ENCODE assay signal across 17 cellular contexts in the genomic region with DNA sequence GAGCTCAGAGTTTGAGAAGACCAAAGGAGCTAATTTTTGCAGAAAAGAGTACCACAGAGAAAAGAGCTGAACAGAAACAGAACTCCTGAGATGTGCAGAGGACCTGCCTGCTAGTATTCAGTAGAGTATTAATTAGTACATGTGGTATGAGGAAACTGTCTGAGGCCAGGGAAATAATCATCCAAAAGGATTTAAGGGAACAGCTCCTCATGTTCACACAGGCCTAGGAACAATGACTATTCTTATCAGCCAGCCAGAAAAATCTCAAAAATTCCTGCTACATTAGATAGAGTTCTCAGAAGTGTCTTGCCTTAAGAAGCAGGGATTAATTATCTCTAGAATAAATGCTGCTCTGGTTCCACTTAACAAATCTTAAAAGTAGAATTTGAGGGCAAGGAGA. TPM values are rescaled to one million over a fixed set of nuclear protein-coding genes. Genes with fewer than 3 reads are reported as not detected.
DNase-seq lines count a peak whose midpoint lies in the region; ATAC-seq and TF ChIP-seq lines count a peak whose summit lies in the region.
"Had no signal": no experiment of that assay in that cellular context is flagged by ENCODE, and none has a peak within 500 bp of the region (broad histone marks: within the 10 kb centered on the region; RNA-seq: fewer than 3 reads in every experiment).

No MANE protein-coding gene starts in this region.

- POLR2A ChIA-PET in WTC11 (lab: Charles Lee): no interaction called here

- CTCF ChIA-PET in WTC11 (lab: Charles Lee): interaction anchor here (0.8 kb wide), 2 partner anchors 26 to 105 kb away, joined by 3 read pairs; a partner anchor contains a TSS

- peak overlapping the region; percentile 89 for H3K27ac ChIP-seq in cardiac muscle cell
- peak overlapping the region; percentile 22 for H3K27ac ChIP-seq in trophoblast cell (ENCODE audit: low read depth, low read length)
- H3K27ac ChIP-seq in thyroid gland: no peak overlapping the region
- H3K27ac ChIP-seq: BLaER1 treated with 17β-estradiol and CSF1 and Interleukin-3, amounts not matched to agents 10 nM and 100 nM had no signal

- H3K79me1 ChIP-seq in trophoblast cell (ENCODE audit: low read length): no peaks in the 10 kb centered on the region

- H3K4me3 ChIP-seq in cardiac muscle cell: no peak overlapping the region
- no peak overlapping the region for H3K4me3 ChIP-seq in trophoblast cell (ENCODE audit: low read depth, low read length)
- no peak overlapping the region for H3K4me3 ChIP-seq in thyroid gland (replicated peaks in 1 of 3)
- H3K4me3 ChIP-seq: BLaER1 treated with 17β-estradiol and CSF1 and Interleukin-3, amounts not matched to agents 10 nM and 100 nM had no signal

- no peak overlapping the region for H3K23ac ChIP-seq in trophoblast cell (ENCODE audit: low read length)

- intact Hi-C loops in Right ventricle myocardium superior (cut with DNase I): no loop called here
- intact Hi-C loops in thyroid gland (cut with DNase I): no loop called here

- TF ChIP-seq CTCF in cardiac muscle cell (IDR thresholded peaks at IDR 0.05; ENCODE audit: low read depth, low read length) (no peak), WTC11 (IDR thresholded peaks at IDR 0.05) (no peak), thyroid gland (IDR thresholded peaks at IDR 0.05) (no peak)

- peaks cover 5% of the 10 kb centered on the region for H3K79me2 ChIP-seq in trophoblast cell (ENCODE audit: control insufficient read depth, insufficient read depth, low read length, poor library complexity)

- H3K36me3 ChIP-seq in cardiac muscle cell (peaks cover 47% of the 10 kb centered on the region), trophoblast cell (ENCODE audit: control insufficient read depth in 1 of 2, insufficient read depth in 2 of 2, low read length in 2 of 2) (peaks cover 4 to 9% of the 10 kb centered on the region in 2 experiments), thyroid gland (no peaks in the 10 kb centered on the region)
- H3K36me3 ChIP-seq: BLaER1 treated with 17β-estradiol and CSF1 and Interleukin-3, amounts not matched to agents 10 nM and 100 nM had no signal

- H3K27me3 Mint-ChIP-seq in WTC11 (ENCODE audit: low read depth): no peaks in the 10 kb centered on the region

- H4K8ac ChIP-seq in trophoblast cell (ENCODE audit: low read depth, low read length): no peak overlapping the region

- no peak overlapping the region for H2BK5ac ChIP-seq in trophoblast cell (ENCODE audit: low read depth, low read length, poor library complexity)

- peaks cover 5% of the 10 kb centered on the region; the same call in 1 of the 2 replicates for H3K4me1 Mint-ChIP-seq in WTC11
- H3K4me1 Mint-ChIP-seq: CD8-positive, alpha-beta memory T cell had no signal

- H3K9me3 Mint-ChIP-seq in WTC11: no peaks in the 10 kb centered on the region

- no peak overlapping the region for H3K14ac ChIP-seq in trophoblast cell (ENCODE audit: low read length)

- H3K9ac ChIP-seq in trophoblast cell (ENCODE audit: low read length): no peak overlapping the region
- H3K9ac ChIP-seq: BLaER1 treated with 17β-estradiol and CSF1 and Interleukin-3, amounts not matched to agents 10 nM and 100 nM had no signal

- H2BK12ac ChIP-seq in trophoblast cell (ENCODE audit: low read length): no peak overlapping the region

- no peak overlapping the region for H4K12ac ChIP-seq in trophoblast cell (ENCODE audit: low read depth, low read length)

- H2AFZ ChIP-seq in trophoblast cell (ENCODE audit: insufficient read depth, low read length, poor library complexity): no peak overlapping the region

- H3K27me3 ChIP-seq in cardiac muscle cell (no peaks in the 10 kb centered on the region), trophoblast cell (ENCODE audit: insufficient read depth, low read length) (no peaks in the 10 kb centered on the region), thyroid gland (no peaks in the 10 kb centered on the region)
- H3K27me3 ChIP-seq: BLaER1 treated with 17β-estradiol and CSF1 and Interleukin-3, amounts not matched to agents 10 nM and 100 nM had no signal

- H3K4me2 ChIP-seq in trophoblast cell (ENCODE audit: low read length): no peak overlapping the region
- H3K4me2 ChIP-seq: BLaER1 treated with 17β-estradiol and CSF1 and Interleukin-3, amounts not matched to agents 10 nM and 100 nM had no signal

- no peak overlapping the region for H4K91ac ChIP-seq in trophoblast cell (ENCODE audit: low read depth, low read length)

- H3K4me3 Mint-ChIP-seq in WTC11: no peak overlapping the region
- H3K4me3 Mint-ChIP-seq: CD8-positive, alpha-beta memory T cell had no signal

- H3K18ac ChIP-seq in trophoblast cell (ENCODE audit: low read length): no peak overlapping the region

- ATAC-seq in Right ventricle myocardium superior (ENCODE audit: poor library complexity) (no peak), WTC11 (no peak), esophagus mucosa (peak; percentile 70), GM21526 (IDR thresholded peaks at IDR 0.05; ENCODE audit: low FRiP score, unreplicated experiment) (no peak)
- ATAC-seq: PC-3 had no signal

- H3K9me3 ChIP-seq in cardiac muscle cell (ENCODE audit: low read depth) (no peaks in the 10 kb centered on the region), trophoblast cell (ENCODE audit: insufficient read depth, low read depth, low read length) (no peaks in the 10 kb centered on the region), thyroid gland (no peaks in the 10 kb centered on the region)
- H3K9me3 ChIP-seq: BLaER1 treated with 17β-estradiol and CSF1 and Interleukin-3, amounts not matched to agents 10 nM and 100 nM had no signal

- DNase-seq in cardiac muscle cell (ENCODE audit: low read depth in 1 of 2, low spot score in 1 of 2) (peak; percentile 51 to 56), Right ventricle myocardium superior (no peak), WTC11 (ENCODE audit: low spot score) (no peak), trophoblast cell (peak in 1 of 2 donors; percentile 50), DMS53 (lab: John Stamatoyannopoulos, UW) (no peak), thyroid gland (no peak)
- DNase-seq: CD8-positive, alpha-beta memory T cell; GF-D8; GOT3; KBM-7; NCI-H1417 treated with DMSO at 0.1 percent for 48 hours; NCI-H1930; NCI-H446 treated with DMSO at 0.1 percent for 48 hours; PC-3 had no signal

- no peak overlapping the region for H2BK120ac ChIP-seq in trophoblast cell (ENCODE audit: insufficient read depth, low read length, poor library complexity)

- H3K4me1 ChIP-seq in cardiac muscle cell (ENCODE audit: low read depth) (peaks cover 73% of the 10 kb centered on the region), trophoblast cell (ENCODE audit: control insufficient read depth in 1 of 2, insufficient read depth in 2 of 2, low read length in 2 of 2) (peaks cover 3 to 4% of the 10 kb centered on the region in 2 experiments), thyroid gland (no peaks in the 10 kb centered on the region)
- H3K4me1 ChIP-seq: BLaER1 treated with 17β-estradiol and CSF1 and Interleukin-3, amounts not matched to agents 10 nM and 100 nM had no signal

- no peak overlapping the region for H3K4ac ChIP-seq in trophoblast cell (ENCODE audit: low read depth, low read length)

- H2AK5ac ChIP-seq in trophoblast cell (ENCODE audit: low read length): no peak overlapping the region

- no peak for TF ChIP-seq POLR2A in thyroid gland (IDR thresholded peaks at IDR 0.05)

- H3K27ac Mint-ChIP-seq in WTC11: peak overlapping the region; percentile 39; the same call in 1 of the 2 replicates
- H3K27ac Mint-ChIP-seq: CD8-positive, alpha-beta memory T cell had no signal

- H3K36me3 Mint-ChIP-seq in WTC11: 0 out of 2 replicates have a peak, but pooled peaks cover 4% of the 10 kb centered on the region
- H3K36me3 Mint-ChIP-seq: CD8-positive, alpha-beta memory T cell had no signal

TF ChIP-seq in WTC11, 78 proteins besides CTCF, POLR2A, EP300 and RAD21:
- TF ChIP-seq ATF1 (CRISPR knock-in tag; IDR thresholded peaks at IDR 0.05) (no peak), PRRX2 (CRISPR knock-in tag; IDR thresholded peaks at IDR 0.05) (no peak)
- TF ChIP-seq, protein P1, sequence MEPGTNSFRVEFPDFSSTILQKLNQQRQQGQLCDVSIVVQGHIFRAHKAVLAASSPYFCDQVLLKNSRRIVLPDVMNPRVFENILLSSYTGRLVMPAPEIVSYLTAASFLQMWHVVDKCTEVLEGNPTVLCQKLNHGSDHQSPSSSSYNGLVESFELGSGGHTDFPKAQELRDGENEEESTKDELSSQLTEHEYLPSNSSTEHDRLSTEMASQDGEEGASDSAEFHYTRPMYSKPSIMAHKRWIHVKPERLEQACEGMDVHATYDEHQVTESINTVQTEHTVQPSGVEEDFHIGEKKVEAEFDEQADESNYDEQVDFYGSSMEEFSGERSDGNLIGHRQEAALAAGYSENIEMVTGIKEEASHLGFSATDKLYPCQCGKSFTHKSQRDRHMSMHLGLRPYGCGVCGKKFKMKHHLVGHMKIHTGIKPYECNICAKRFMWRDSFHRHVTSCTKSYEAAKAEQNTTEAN (CRISPR knock-in tag; IDR thresholded peaks at IDR 0.05): no peak

RNA-seq across cellular contexts. Expression of a gene that starts 36.4 kb away (rescaled TPM):
- 362 and 376 TPM in 2 replicates for total RNA-seq in cardiac muscle cell
- polyA plus RNA-seq in cardiac muscle cell: 363 and 451 TPM in 2 replicates
- 400 TPM for total RNA-seq in Right ventricle myocardium superior
- total RNA-seq in WTC11 (2021): 21.7 to 22.0 TPM (median 21.9 TPM) in 3 replicates
- 13.7 TPM for total RNA-seq in esophagus mucosa
- 144 and 147 TPM in 2 replicates for polyA plus RNA-seq in trophoblast cell (2013)
- under 1 TPM; 0.27 to 0.92 (median 0.55) TPM for total RNA-seq in thyroid gland

Comparison
In these comparisons a context has a peak if more than half of its experiments do, and no peak if none do; other contexts are left out.
1. DNase-seq: peak in cardiac muscle cell (2 of 2); none in Right ventricle myocardium superior (single experiment), WTC11 (single experiment), DMS53 (single experiment) and thyroid gland (0 of 2).
2. H3K27ac ChIP-seq: peak in cardiac muscle cell (single experiment) and trophoblast cell (single experiment); none in thyroid gland (0 of 3).
3. RNA of a gene that starts 36.4 kb away (total RNA-seq): 400 TPM in Right ventricle myocardium superior (single experiment) and 362 to 376 TPM in cardiac muscle cell; 21.7 to 22.0 TPM in WTC11, 13.7 TPM in esophagus mucosa (single experiment) and 0.27 to 0.92 TPM in thyroid gland; every median in the first group is over 10 times any median in the second.